Comparison of ENCODE assay signal across 1 cellular context in genomic region chr7:151233804-151234203, GRCh38.
TF ChIP-seq lines count a peak whose summit lies in the region.

No MANE protein-coding gene starts in this region.

TF ChIP-seq in GM23338, 12 proteins besides CTCF, POLR2A, EP300 and RAD21 (continued from another document):
- TF ChIP-seq ZNF462 (CRISPR knock-in tag; IDR thresholded peaks at IDR 0.05) = no peak
- TF ChIP-seq ZNF114 (CRISPR knock-in tag; IDR thresholded peaks at IDR 0.05) = no peak
- TF ChIP-seq STAT1 (IDR thresholded peaks at IDR 0.05; ENCODE audit: unreplicated experiment) = no peak
- TF ChIP-seq ETS1 (IDR thresholded peaks at IDR 0.05) = no peak
- TF ChIP-seq EZH2phosphoT487 (IDR thresholded peaks at IDR 0.05; ENCODE audit: unreplicated experiment) = no peak
